ENCODE assay signal across 1 cellular context in the genomic region with DNA sequence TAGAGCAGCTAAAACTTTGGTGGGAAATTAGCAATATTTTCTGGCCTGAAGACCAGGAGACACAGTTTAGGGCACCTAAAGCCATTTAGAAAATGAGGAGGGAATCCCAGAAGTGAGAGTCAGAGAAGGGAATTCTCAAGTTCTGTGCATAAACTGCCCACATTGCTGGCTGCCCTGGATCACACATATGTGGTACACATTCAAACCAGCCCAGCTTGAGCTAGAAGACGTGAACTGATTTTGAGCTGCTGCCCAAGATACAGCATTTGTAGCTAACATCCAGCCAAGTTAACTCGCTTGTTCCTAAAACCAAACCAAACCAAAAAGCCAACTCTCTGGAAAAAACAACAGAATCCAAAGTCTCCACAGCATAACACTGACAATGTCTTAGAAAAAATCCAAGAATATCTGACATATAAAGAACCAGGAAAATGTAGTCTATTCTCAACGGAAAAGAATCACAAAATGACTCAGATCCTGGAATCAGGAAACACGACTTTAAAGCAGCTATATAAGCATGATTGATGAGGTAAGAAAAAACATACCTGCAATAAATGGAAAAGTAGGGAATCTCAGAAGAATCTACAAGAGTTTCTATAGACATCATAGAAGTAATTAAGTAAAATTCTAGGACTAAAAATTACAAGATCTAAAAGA.
TF ChIP-seq lines count a peak whose summit lies in the region.

No MANE protein-coding gene starts in this region.

TF ChIP-seq in K562, 482 proteins besides CTCF, POLR2A, EP300 and RAD21:
- TF ChIP-seq ZBTB2 (IDR thresholded peaks at IDR 0.05) (no peak), KDM1A (IDR thresholded peaks at IDR 0.05) (no peak), TFAP4 (CRISPR knock-in tag; IDR thresholded peaks at IDR 0.05; ENCODE audit: borderline replicate concordance) (no peak), SAP30 (IDR thresholded peaks at IDR 0.05; ENCODE audit: borderline replicate concordance, insufficient read depth, low read depth, low read length, poor library complexity, severe bottlenecking) (no peak), POLR2AphosphoS2 (IDR thresholded peaks at IDR 0.05; ENCODE audit: low read length) (no peak), HDAC1 (IDR thresholded peaks at IDR 0.05) (no peak), ZNF143 (CRISPR knock-in tag; IDR thresholded peaks at IDR 0.05) (no peak), PKNOX1 (IDR thresholded peaks at IDR 0.05) (no peak), HBP1 (CRISPR knock-in tag; IDR thresholded peaks at IDR 0.05) (no peak)
- TF ChIP-seq, protein P1, sequence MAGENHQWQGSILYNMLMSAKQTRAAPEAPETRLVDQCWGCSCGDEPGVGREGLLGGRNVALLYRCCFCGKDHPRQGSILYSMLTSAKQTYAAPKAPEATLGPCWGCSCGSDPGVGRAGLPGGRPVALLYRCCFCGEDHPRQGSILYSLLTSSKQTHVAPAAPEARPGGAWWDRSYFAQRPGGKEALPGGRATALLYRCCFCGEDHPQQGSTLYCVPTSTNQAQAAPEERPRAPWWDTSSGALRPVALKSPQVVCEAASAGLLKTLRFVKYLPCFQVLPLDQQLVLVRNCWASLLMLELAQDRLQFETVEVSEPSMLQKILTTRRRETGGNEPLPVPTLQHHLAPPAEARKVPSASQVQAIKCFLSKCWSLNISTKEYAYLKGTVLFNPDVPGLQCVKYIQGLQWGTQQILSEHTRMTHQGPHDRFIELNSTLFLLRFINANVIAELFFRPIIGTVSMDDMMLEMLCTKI (IDR thresholded peaks at IDR 0.05; ENCODE audit: partially characterized antibody) = no peak
TF ChIP-seq in K562: peak in this region for 0.
